Comparison of ENCODE assay signal across 2 cellular contexts in genomic region chr15:33754242-33754641, GRCh38.
TF ChIP-seq lines count a peak whose summit lies in the region.

No MANE protein-coding gene starts in this region.

TF ChIP-seq in IMR-90, 13 proteins besides CTCF, POLR2A, EP300 and RAD21 (continued from another document):
- TF ChIP-seq, protein P1, sequence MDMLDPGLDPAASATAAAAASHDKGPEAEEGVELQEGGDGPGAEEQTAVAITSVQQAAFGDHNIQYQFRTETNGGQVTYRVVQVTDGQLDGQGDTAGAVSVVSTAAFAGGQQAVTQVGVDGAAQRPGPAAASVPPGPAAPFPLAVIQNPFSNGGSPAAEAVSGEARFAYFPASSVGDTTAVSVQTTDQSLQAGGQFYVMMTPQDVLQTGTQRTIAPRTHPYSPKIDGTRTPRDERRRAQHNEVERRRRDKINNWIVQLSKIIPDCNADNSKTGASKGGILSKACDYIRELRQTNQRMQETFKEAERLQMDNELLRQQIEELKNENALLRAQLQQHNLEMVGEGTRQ (IDR thresholded peaks at IDR 0.05; ENCODE audit: low read depth, low read length): no peak
- no peak for TF ChIP-seq NFE2L2 (IDR thresholded peaks at IDR 0.05; ENCODE audit: low read depth, low read length)
- TF ChIP-seq SMC3 (IDR thresholded peaks at IDR 0.05; ENCODE audit: low read depth, low read length): no peak

TF ChIP-seq in H1, 55 proteins besides CTCF, POLR2A, EP300 and RAD21 (continued from another document):
- TF ChIP-seq BRCA1 (IDR thresholded peaks at IDR 0.05; ENCODE audit: low read depth, low read length) (no peak), TEAD4 (IDR thresholded peaks at IDR 0.05; ENCODE audit: low read depth, low read length) (no peak)
